13 cellular contexts compared by ENCODE assay signal in genomic region chr7:23332881-23333612, GRCh38. TPM values are rescaled to one million over a fixed set of nuclear protein-coding genes. Genes with fewer than 3 reads are reported as not detected.
DNase-seq lines count a peak whose midpoint lies in the region; ATAC-seq and TF ChIP-seq lines count a peak whose summit lies in the region.
"Had no signal": no experiment of that assay in that cellular context is flagged by ENCODE, and none has a peak within 500 bp of the region (broad histone marks: within the 10 kb centered on the region; RNA-seq: fewer than 3 reads in every experiment).

No MANE protein-coding gene starts in this region.

- intact Hi-C loops in ovary (cut with DNase I): no loop called here

- H3K27ac ChIP-seq in SK-N-SH (ENCODE audit: low read depth in 2 of 2, low read length in 1 of 2) (peak overlapping the region; percentile 71 to 99), gastroesophageal sphincter (peak overlapping the region in 3 of 4 donors; percentile 9 to 44 (median 12)), ovary (peak overlapping the region in 1 of 2 donors; percentile 71)
- H3K27ac ChIP-seq: colonic mucosa, WERI-Rb-1 had no signal

- TF ChIP-seq POLR2A in gastroesophageal sphincter (IDR thresholded peaks at IDR 0.05) (no peak), ovary (IDR thresholded peaks at IDR 0.05) (no peak)

- H3K9me3 ChIP-seq in SK-N-SH: peaks cover 10% of the 10 kb centered on the region; the same call in 1 of the 2 replicates
- H3K9me3 ChIP-seq in gastroesophageal sphincter: no peaks in the 10 kb centered on the region
- H3K9me3 ChIP-seq in ovary: no peaks in the 10 kb centered on the region
- H3K9me3 ChIP-seq: colonic mucosa had no signal

- no peaks in the 10 kb centered on the region for H3K9me2 ChIP-seq in SK-N-SH

- H4K20me1 ChIP-seq in SK-N-SH (ENCODE audit: insufficient read depth): peaks cover 5% of the 10 kb centered on the region; the same call in 1 of the 2 replicates

- H3K4me2 ChIP-seq in SK-N-SH: peak overlapping the region; percentile 65

- H3K79me2 ChIP-seq in SK-N-SH (ENCODE audit: insufficient read depth): peaks cover 58% of the 10 kb centered on the region

- H3F3A ChIP-seq in SK-N-SH (replicated peaks; ENCODE audit: insufficient read depth): peaks cover 57% of the 10 kb centered on the region

- TF ChIP-seq CTCF in SK-N-SH (IDR thresholded peaks at IDR 0.05): no peak
- no peak for TF ChIP-seq CTCF in gastroesophageal sphincter (IDR thresholded peaks at IDR 0.05)
- TF ChIP-seq CTCF in ovary (IDR thresholded peaks at IDR 0.05): no peak

- no peak overlapping the region; a peak in 1 of 4 replicates for H3K4me3 ChIP-seq in SK-N-SH (ENCODE audit: low read depth in 2 of 2, low read length in 1 of 2)
- no peak overlapping the region for H3K4me3 ChIP-seq in gastroesophageal sphincter
- H3K4me3 ChIP-seq in ovary: no peak overlapping the region
- H3K4me3 ChIP-seq: colonic mucosa had no signal

- POLR2A ChIA-PET in SK-N-SH (lab: Yijun Ruan, JAX): interaction anchor here (0.6 kb wide), 1 partner anchor 144 kb away, joined by 3 read pairs; no protein-coding TSS in a partner anchor

- H3K27me3 ChIP-seq in SK-N-SH (ENCODE audit: insufficient read depth): no peaks in the 10 kb centered on the region
- H3K27me3 ChIP-seq in gastroesophageal sphincter: no peaks in the 10 kb centered on the region
- no peaks in the 10 kb centered on the region for H3K27me3 ChIP-seq in ovary
- H3K27me3 ChIP-seq: colonic mucosa had no signal

- WGBS in SK-N-SH (ENCODE audit: low lambda C conversion rate): 31% methylated on average over 4 of the region's 4 CpGs
- WGBS in gastroesophageal sphincter (ENCODE audit: low coverage in 1 of 2), 2 donors: 13 to 41% methylated on average over 4 of the region's 4 CpGs
- WGBS in ovary, 3 donors: 4 to 10% (median 7%) methylated on average over 4 of the region's 4 CpGs

- H3K4me1 ChIP-seq in SK-N-SH (ENCODE audit: control insufficient read depth in 1 of 2, insufficient read depth in 2 of 2, low read depth in 1 of 2, low read length in 1 of 2) (peaks cover 8 to 33% of the 10 kb centered on the region in 2 experiments), gastroesophageal sphincter (peaks cover 0 to 37% (median 5%) of the 10 kb centered on the region in 3 donors), ovary (ENCODE audit: insufficient read depth) (peaks cover 17% of the 10 kb centered on the region)
- H3K4me1 ChIP-seq: colonic mucosa had no signal

- H2AFZ ChIP-seq in SK-N-SH (ENCODE audit: low read depth): no peak overlapping the region

- CTCF ChIA-PET in SK-N-SH (lab: Yijun Ruan, JAX): interaction anchor here (0.6 to 1.6 kb wide), 5 partner anchors 14 to 214 kb away, joined by 3 to 7 read pairs (median 4); no protein-coding TSS in a partner anchor

- DNase-seq in GM03348 (ENCODE audit: low spot score) (peak; percentile 13), SK-N-SH (peak; percentile 43), ovary (peak; percentile 45 to 73 (median 55)), A172 (ENCODE audit: low spot score) (no peak), NCI-H1694 (lab: John Stamatoyannopoulos, UW) (no peak)
- DNase-seq: colonic mucosa, natural killer cell, NCI-H1930, WERI-Rb-1 had no signal

- peaks cover 31 to 64% of the 10 kb centered on the region in 2 experiments for H3K36me3 ChIP-seq in SK-N-SH (replicated peaks in 1 of 2; ENCODE audit: control insufficient read depth in 1 of 2, insufficient read depth in 2 of 2, low read length in 1 of 2)
- no peaks in the 10 kb centered on the region for H3K36me3 ChIP-seq in gastroesophageal sphincter
- no peaks in the 10 kb centered on the region for H3K36me3 ChIP-seq in ovary
- H3K36me3 ChIP-seq: colonic mucosa had no signal

- ATAC-seq in gastroesophageal sphincter (peak; percentile 37), HG03045 (IDR thresholded peaks at IDR 0.05; ENCODE audit: unreplicated experiment) (no peak), GM21528 (IDR thresholded peaks at IDR 0.05; ENCODE audit: low FRiP score, unreplicated experiment) (no peak)
- ATAC-seq: natural killer cell; stimulated activated effector memory CD8-positive, alpha-beta T cell treated with anti-CD3 and anti-CD28 coated beads, Interleukin-12 subunit alpha, Interleukin-12 subunit beta, amount 100 ng/mL, for 72 hours had no signal

- H3K9ac ChIP-seq in SK-N-SH: peak overlapping the region; percentile 26; the same call in 1 of the 2 replicates

- no peak for TF ChIP-seq EP300 in SK-N-SH (IDR thresholded peaks at IDR 0.05; ENCODE audit: borderline replicate concordance in 1 of 2, low read depth in 1 of 2, low read length in 1 of 2)
- no peak for TF ChIP-seq EP300 in gastroesophageal sphincter (IDR thresholded peaks at IDR 0.05)
- no peak for TF ChIP-seq EP300 in ovary (IDR thresholded peaks at IDR 0.05)

- no peak for TF ChIP-seq RAD21 in SK-N-SH (IDR thresholded peaks at IDR 0.05; ENCODE audit: low read length)

TF ChIP-seq in SK-N-SH, 30 proteins besides CTCF, POLR2A, EP300 and RAD21:
- TF ChIP-seq GABPA (IDR thresholded peaks at IDR 0.05; ENCODE audit: low read depth) (no peak), CHD2 (IDR thresholded peaks at IDR 0.05; ENCODE audit: low read length, partially characterized antibody) (no peak), RXRA (IDR thresholded peaks at IDR 0.05; ENCODE audit: borderline replicate concordance, low read depth) (no peak), REST (IDR thresholded peaks at IDR 0.05; ENCODE audit: low read depth, low read length) (no peak), EZH2phosphoT487 (IDR thresholded peaks at IDR 0.05; ENCODE audit: borderline replicate concordance, low read depth) (no peak)

RNA-seq across cellular contexts. Expression of gene MALSU1, which starts 33.9 kb away (rescaled TPM):
- polyA plus RNA-seq in SK-N-SH (2012; rRNA removed): 93.6 and 102 TPM in 2 replicates
- polyA plus RNA-seq in SK-N-SH (2012; cell fraction: cytosol; rRNA removed): 101 and 119 TPM in 2 replicates
- 37.8 and 48.8 TPM in 2 replicates for polyA plus RNA-seq in SK-N-SH (2012; cell fraction: nucleus; rRNA removed)
- 10 to 100 TPM; 43.0 to 86.7 (median 63.3) TPM for total RNA-seq in gastroesophageal sphincter
- total RNA-seq in ovary: 10 to 100 TPM; 49.8 to 88.7 (median 59.0) TPM
- 10 to 100 TPM; 44.3 to 50.5 TPM for polyA plus RNA-seq in ovary
- 123 and 135 TPM in 2 replicates for total RNA-seq in A172 (2014; rRNA removed; shearing (Covaris generic))

Comparison
In these comparisons a context has a peak if more than half of its experiments do, and no peak if none do; other contexts are left out.
1. DNase-seq: peak in GM03348 (single experiment), SK-N-SH (single experiment) and ovary (5 of 5); none in A172 (single experiment) and NCI-H1694 (single experiment).